In genomic region chr10:24385776-24386175, GRCh38 we compare ENCODE assay signal across 18 cellular contexts.
DNase-seq lines count a peak whose midpoint lies in the region; ATAC-seq, FAIRE-seq and TF ChIP-seq lines count a peak whose summit lies in the region.
"Had no signal": no experiment of that assay in that cellular context is flagged by ENCODE, and none has a peak within 500 bp of the region (broad histone marks: within the 10 kb centered on the region; RNA-seq: fewer than 3 reads in every experiment).

No MANE protein-coding gene starts in this region.

- intact Hi-C loops in gastrocnemius medialis (cut with DNase I; ENCODE audit: low total_unique reads): loop anchor here (10.0 kb wide), 1 partner anchor 271 kb away; no protein-coding TSS in a partner anchor

- H3K36me3 ChIP-seq in astrocyte (ENCODE audit: insufficient read depth, low read length) (no peaks in the 10 kb centered on the region), gastrocnemius medialis (peaks cover 0 to 12% of the 10 kb centered on the region in 2 donors)

- TF ChIP-seq POLR2A in gastrocnemius medialis (IDR thresholded peaks at IDR 0.05): no peak

- ATAC-seq in gastrocnemius medialis (no peak), GM19463 (IDR thresholded peaks at IDR 0.05; ENCODE audit: unreplicated experiment) (no peak)
- ATAC-seq: effector memory CD8-positive, alpha-beta T cell; HCT116 had no signal

- peak; percentile 60 for DNase-seq in ELF-1 (ENCODE audit: low read depth, low spot score)
- peak; percentile 99 for DNase-seq in astrocyte (ENCODE audit: low read depth)
- peak; percentile 65 for DNase-seq in foreskin melanocyte
- DNase-seq in gastrocnemius medialis: no peak
- DNase-seq in activated naive CD4-positive, alpha-beta T cell treated with Interleukin-2 at 50 U/mL for 16 hours: no peak
- no peak for DNase-seq in activated CD4-positive, alpha-beta memory T cell treated with anti-CD3 and anti-CD28 coated beads, Interleukin-2, amount 10 ng/mL, durations not matched to agents 7 days and 5 days
- no peak for DNase-seq in NCI-H2171 (lab: John Stamatoyannopoulos, UW)
- DNase-seq: effector memory CD8-positive, alpha-beta T cell; head of caudate nucleus; naive B cell; NCI-H1417 treated with DMSO at 0.1 percent for 48 hours; OCI-M1 had no signal

- peak overlapping the region; percentile 98 for H3K27ac Mint-ChIP-seq in astrocyte (ENCODE audit: unreplicated experiment)
- no peak overlapping the region for H3K27ac Mint-ChIP-seq in activated CD4-positive, alpha-beta memory T cell treated with anti-CD3 and anti-CD28 coated beads, Interleukin-2, amount 10 ng/mL, durations not matched to agents 7 days and 5 days
- H3K27ac Mint-ChIP-seq: B cell; effector memory CD8-positive, alpha-beta T cell; naive B cell; stimulated activated naive CD8-positive, alpha-beta T cell treated with anti-CD3 and anti-CD28 coated beads, Interleukin-15, Interleukin-2, amounts not matched to agents 100 ng/mL and 50 ng/mL, for 24 hours had no signal

- peak overlapping the region; percentile 51 for H3K4me3 Mint-ChIP-seq in astrocyte (ENCODE audit: unreplicated experiment)
- no peak overlapping the region for H3K4me3 Mint-ChIP-seq in activated CD4-positive, alpha-beta memory T cell treated with anti-CD3 and anti-CD28 coated beads, Interleukin-2, amount 10 ng/mL, durations not matched to agents 7 days and 5 days
- H3K4me3 Mint-ChIP-seq: B cell; effector memory CD8-positive, alpha-beta T cell; naive B cell; stimulated activated naive CD8-positive, alpha-beta T cell treated with anti-CD3 and anti-CD28 coated beads, Interleukin-15, Interleukin-2, amounts not matched to agents 100 ng/mL and 50 ng/mL, for 24 hours had no signal

- FAIRE-seq in astrocyte (lab: Jason Lieb, UNC): peak; percentile 72

- H3K9me3 ChIP-seq in astrocyte (ENCODE audit: insufficient read depth, low read depth, low read length) (no peaks in the 10 kb centered on the region), gastrocnemius medialis (no peaks in the 10 kb centered on the region)

- peak overlapping the region; percentile 2 for H2AFZ ChIP-seq in astrocyte (ENCODE audit: low read depth, low read length)

- H3K36me3 Mint-ChIP-seq in astrocyte (ENCODE audit: low read depth, unreplicated experiment): no peaks in the 10 kb centered on the region
- H3K36me3 Mint-ChIP-seq in activated CD4-positive, alpha-beta memory T cell treated with anti-CD3 and anti-CD28 coated beads, Interleukin-2, amount 10 ng/mL, durations not matched to agents 7 days and 5 days (ENCODE audit: low read depth): no peaks in the 10 kb centered on the region
- H3K36me3 Mint-ChIP-seq: naive B cell had no signal

- no peaks in the 10 kb centered on the region for H4K20me1 ChIP-seq in astrocyte (ENCODE audit: insufficient read depth, low read length)

- H3K4me3 ChIP-seq in astrocyte (ENCODE audit: insufficient read depth, low read depth, low read length): no peak overlapping the region
- no peak overlapping the region for H3K4me3 ChIP-seq in gastrocnemius medialis
- H3K4me3 ChIP-seq: cardiac muscle cell had no signal

- H3K4me1 ChIP-seq in astrocyte (ENCODE audit: insufficient read depth, low read length) (peaks cover 28% of the 10 kb centered on the region), gastrocnemius medialis (peaks cover 40 to 55% of the 10 kb centered on the region in 2 donors)

- peak overlapping the region; percentile 78 for H3K9ac ChIP-seq in astrocyte (ENCODE audit: low read length)
- H3K9ac ChIP-seq: KMS-11 had no signal

- no peaks in the 10 kb centered on the region for H3K79me2 ChIP-seq in astrocyte (ENCODE audit: insufficient read depth, low read length)

- no peaks in the 10 kb centered on the region for H3K9me3 Mint-ChIP-seq in astrocyte (ENCODE audit: unreplicated experiment)
- no peaks in the 10 kb centered on the region for H3K9me3 Mint-ChIP-seq in activated CD4-positive, alpha-beta memory T cell treated with anti-CD3 and anti-CD28 coated beads, Interleukin-2, amount 10 ng/mL, durations not matched to agents 7 days and 5 days
- H3K9me3 Mint-ChIP-seq: effector memory CD8-positive, alpha-beta T cell; stimulated activated naive CD8-positive, alpha-beta T cell treated with anti-CD3 and anti-CD28 coated beads, Interleukin-15, Interleukin-2, amounts not matched to agents 100 ng/mL and 50 ng/mL, for 24 hours had no signal

- H3K27me3 ChIP-seq in astrocyte (ENCODE audit: insufficient read depth, low read length): no peaks in the 10 kb centered on the region
- H3K27me3 ChIP-seq in gastrocnemius medialis: no peaks in the 10 kb centered on the region
- H3K27me3 ChIP-seq: cardiac muscle cell had no signal

- H3K4me1 Mint-ChIP-seq in astrocyte (ENCODE audit: low read depth, unreplicated experiment): peaks cover 45% of the 10 kb centered on the region
- peaks cover 6% of the 10 kb centered on the region for H3K4me1 Mint-ChIP-seq in activated CD4-positive, alpha-beta memory T cell treated with anti-CD3 and anti-CD28 coated beads, Interleukin-2, amount 10 ng/mL, durations not matched to agents 7 days and 5 days
- H3K4me1 Mint-ChIP-seq: B cell, naive B cell had no signal

- no peaks in the 10 kb centered on the region for H3K27me3 Mint-ChIP-seq in astrocyte (ENCODE audit: low read depth, unreplicated experiment)
- H3K27me3 Mint-ChIP-seq in activated CD4-positive, alpha-beta memory T cell treated with anti-CD3 and anti-CD28 coated beads, Interleukin-2, amount 10 ng/mL, durations not matched to agents 7 days and 5 days: peaks cover 5% of the 10 kb centered on the region

- peak overlapping the region; percentile 59 for H3K4me2 ChIP-seq in astrocyte (ENCODE audit: low read length)
- H3K4me2 ChIP-seq: KMS-11 had no signal

- POLR2A ChIA-PET in activated CD4-positive, alpha-beta memory T cell treated with anti-CD3 and anti-CD28 coated beads, Interleukin-2, amount 10 ng/mL, durations not matched to agents 7 days and 5 days (lab: Charles Lee): no interaction called here

- TF ChIP-seq CTCF in astrocyte (IDR thresholded peaks at IDR 0.05; ENCODE audit: insufficient read depth, low read depth, low read length) (no peak), gastrocnemius medialis (IDR thresholded peaks at IDR 0.05 in 4 of 5, conservative IDR thresholded peaks at IDR 0.05 in 1 of 5) (no peak)

- CTCF ChIA-PET in activated CD4-positive, alpha-beta memory T cell treated with anti-CD3 and anti-CD28 coated beads, Interleukin-2, amount 10 ng/mL, durations not matched to agents 7 days and 5 days (lab: Charles Lee): no interaction called here

- H3K27ac ChIP-seq in astrocyte (ENCODE audit: low read depth, low read length): peak overlapping the region; percentile 91
- H3K27ac ChIP-seq in gastrocnemius medialis: peak overlapping the region; percentile 89 to 98 (median 94)
- H3K27ac ChIP-seq: KMS-11 had no signal

- in situ Hi-C loops in gastrocnemius medialis (cut with MboI; ENCODE audit: low sequenced_read_pairs in 4 of 4): loop anchor here in 1 of 4 donors (25.0 kb wide), 1 partner anchor 127 kb away; no protein-coding TSS in a partner anchor

Comparison
In these comparisons a context has a peak if more than half of its experiments do, and no peak if none do; other contexts are left out.
1. DNase-seq: peak in ELF-1 (single experiment), astrocyte (single experiment) and foreskin melanocyte (single experiment); none in gastrocnemius medialis (0 of 2), activated naive CD4-positive, alpha-beta T cell treated with Interleukin-2 at 50 U/mL for 16 hours (single experiment), activated CD4-positive, alpha-beta memory T cell treated with anti-CD3 and anti-CD28 coated beads, Interleukin-2, amount 10 ng/mL, durations not matched to agents 7 days and 5 days (single experiment) and NCI-H2171 (single experiment).